8 cellular contexts compared by ENCODE assay signal in genomic region chr14:100222219-100223093, GRCh38. TPM values are rescaled to one million over a fixed set of nuclear protein-coding genes. Genes with fewer than 3 reads are reported as not detected.
DNase-seq lines count a peak whose midpoint lies in the region; ATAC-seq lines count a peak whose summit lies in the region.

No MANE protein-coding gene starts in this region.

- H3K27me3 ChIP-seq in NT2/D1 (ENCODE audit: insufficient read depth, insufficient read length) (no peaks in the 10 kb centered on the region), iPS-18a (ENCODE audit: control insufficient read depth, insufficient read depth, low read length) (no peaks in the 10 kb centered on the region), aorta (ENCODE audit: control insufficient read depth in 1 of 2, insufficient read depth in 2 of 2, low read length in 1 of 2) (no peaks in the 10 kb centered on the region)

- H3K36me3 ChIP-seq in NT2/D1 (ENCODE audit: insufficient read depth, insufficient read length, low read length) (peaks cover 2% of the 10 kb centered on the region), iPS-18a (ENCODE audit: control insufficient read depth, low read depth, low read length) (no peaks in the 10 kb centered on the region), aorta (ENCODE audit: control insufficient read depth in 1 of 2, insufficient read depth in 2 of 2, low read length in 1 of 2) (no peaks in the 10 kb centered on the region)

- H3K4me3 ChIP-seq in NT2/D1 (ENCODE audit: insufficient read length, low read depth) = peak overlapping the region; percentile 42
- H3K4me3 ChIP-seq in iPS-18a (ENCODE audit: low read length) = peak overlapping the region; percentile 59
- no peak overlapping the region for H3K4me3 ChIP-seq in aorta (ENCODE audit: low read length in 2 of 2)

- H3K9me3 ChIP-seq in NT2/D1 (ENCODE audit: insufficient read depth, low read length) (no peaks in the 10 kb centered on the region), iPS-18a (ENCODE audit: control insufficient read depth, low read depth, low read length) (no peaks in the 10 kb centered on the region), aorta (ENCODE audit: control insufficient read depth, low read length) (no peaks in the 10 kb centered on the region)

- no peak for ATAC-seq in Right ventricle myocardium inferior
- peak; percentile 24 for ATAC-seq in aorta (ENCODE audit: low FRiP score)
- no peak for ATAC-seq in HG02840 (IDR thresholded peaks at IDR 0.05; ENCODE audit: low FRiP score, unreplicated experiment)
- ATAC-seq in GM21367 (IDR thresholded peaks at IDR 0.05; ENCODE audit: unreplicated experiment) = no peak

- H3K4me1 ChIP-seq in NT2/D1 (ENCODE audit: insufficient read depth, insufficient read length) = peaks cover 20% of the 10 kb centered on the region
- H3K4me1 ChIP-seq in iPS-18a (ENCODE audit: control insufficient read depth, low read depth, low read length) = peaks cover 32% of the 10 kb centered on the region
- peaks cover 0 to 4% of the 10 kb centered on the region in 2 donors for H3K4me1 ChIP-seq in aorta (ENCODE audit: control insufficient read depth in 1 of 2, insufficient read depth in 2 of 2, low read length in 2 of 2)

- intact Hi-C loops in Right ventricle myocardium inferior (cut with DNase I) = no loop called here
- intact Hi-C loops in cardiac septum (cut with DNase I) = no loop called here
- intact Hi-C loops in aorta (cut with DNase I) = no loop called here

- WGBS in aorta, 2 donors = 63 to 69% methylated on average over 14 of the region's 14 CpGs

- DNase-seq in Right ventricle myocardium inferior (ENCODE audit: missing footprints) (peak; percentile 68), cardiac septum (ENCODE audit: low spot score) (no peak), NT2/D1 (ENCODE audit: low read depth, low spot score) (no peak), aorta (no peak), NCI-H1048 (lab: John Stamatoyannopoulos, UW) (no peak)

- H3K27ac ChIP-seq in iPS-18a (ENCODE audit: low read length) (peak overlapping the region; percentile 73), aorta (ENCODE audit: low read depth in 1 of 2, low read length in 2 of 2) (no peak overlapping the region)

- H3K9ac ChIP-seq in NT2/D1 (ENCODE audit: insufficient read length, low read depth) = peak overlapping the region; percentile 79
- peak overlapping the region; percentile 56 for H3K9ac ChIP-seq in iPS-18a (ENCODE audit: low read length)

RNA-seq across cellular contexts. Expression of gene YY1, which starts 16.5 kb away (rescaled TPM):
- total RNA-seq in Right ventricle myocardium inferior = 46.0 TPM
- total RNA-seq in cardiac septum = 44.3 TPM
- total RNA-seq in aorta = 10 to 100 TPM; 46.0 to 57.3 TPM
- polyA plus RNA-seq in aorta = 10 to 100 TPM; 23.1 to 36.1 TPM

Comparison
In these comparisons a context has a peak if more than half of its experiments do, and no peak if none do; other contexts are left out.
1. H3K4me3 ChIP-seq: peak in NT2/D1 (single experiment) and iPS-18a (single experiment); none in aorta (0 of 2).